12 cellular contexts compared by ENCODE assay signal in the genomic region with DNA sequence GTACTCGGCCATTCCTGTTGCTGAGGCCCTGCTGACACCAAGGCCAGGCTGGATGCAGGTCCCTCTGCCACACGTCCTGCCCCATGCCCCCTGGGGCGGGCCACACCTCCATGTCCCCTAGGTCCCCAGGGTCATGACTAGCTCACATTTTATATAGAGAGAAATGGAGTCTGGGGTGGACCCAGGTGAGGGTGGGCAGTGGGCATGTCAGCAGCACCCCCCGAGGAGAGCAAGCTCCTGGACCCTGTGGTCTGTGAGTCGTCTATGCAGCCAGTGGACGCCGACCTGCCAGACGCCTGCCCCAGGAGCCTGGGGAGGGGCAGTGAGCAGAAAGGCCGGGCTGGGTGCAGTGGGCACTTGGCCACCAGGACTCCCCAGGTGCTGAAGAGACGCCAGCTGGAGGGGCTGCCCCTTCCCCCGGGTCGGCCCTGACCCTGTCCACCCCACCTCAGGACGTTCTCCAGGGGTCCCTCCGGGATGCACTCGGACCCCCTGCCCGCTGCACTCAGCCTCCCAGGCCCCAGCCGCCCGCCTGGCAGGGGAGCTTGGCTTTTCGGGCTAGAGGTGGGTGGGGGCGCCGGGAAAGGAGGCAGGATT. TPM values are rescaled to one million over a fixed set of nuclear protein-coding genes. Genes with fewer than 3 reads are reported as not detected.
DNase-seq lines count a peak whose midpoint lies in the region; ATAC-seq, FAIRE-seq and TF ChIP-seq lines count a peak whose summit lies in the region.
"Had no signal": no experiment of that assay in that cellular context is flagged by ENCODE, and none has a peak within 500 bp of the region (broad histone marks: within the 10 kb centered on the region; RNA-seq: fewer than 3 reads in every experiment).

No MANE protein-coding gene starts in this region.

- ATAC-seq in HCT116, result no peak
- ATAC-seq in psoas muscle, result no peak
- no peak for ATAC-seq in HG03457 (IDR thresholded peaks at IDR 0.05; ENCODE audit: unreplicated experiment)
- ATAC-seq: stimulated activated naive CD8-positive, alpha-beta T cell treated with anti-CD3 and anti-CD28 coated beads, Interleukin-15, Interleukin-2, amounts not matched to agents 100 U/mL and 50 U/mL, for 24 hours had no signal

- CTCF ChIA-PET in HCT116 (lab: Charles Lee), result interaction anchor here (1.0 to 2.1 kb wide), 3 partner anchors 35 to 352 kb away, joined by 3 to 6 read pairs (median 5); no protein-coding TSS in a partner anchor

- no peak for FAIRE-seq in astrocyte (lab: Jason Lieb, UNC)

- H3K9ac ChIP-seq in HCT116 (ENCODE audit: low read length) (no peak overlapping the region), astrocyte (ENCODE audit: low read length) (no peak overlapping the region)

- H4K20me1 ChIP-seq in HCT116 (ENCODE audit: insufficient read depth) (no peaks in the 10 kb centered on the region), astrocyte (ENCODE audit: insufficient read depth, low read length) (peaks cover 23% of the 10 kb centered on the region)

- H3K4me3 ChIP-seq in HCT116 (replicated peaks in 1 of 2; ENCODE audit: low read depth in 1 of 2, low read length in 2 of 2) (peak overlapping the region in 1 of 2 experiments; percentile 7; a peak in 1 of 4 replicates), astrocyte (ENCODE audit: insufficient read depth, low read depth, low read length) (no peak overlapping the region), psoas muscle (peak overlapping the region; percentile 62)
- H3K4me3 ChIP-seq: lung had no signal

- peaks cover 18% of the 10 kb centered on the region; the same call in 1 of the 2 replicates for H3K27me3 ChIP-seq in HCT116 (ENCODE audit: insufficient read depth, low read length)
- H3K27me3 ChIP-seq in astrocyte (ENCODE audit: insufficient read depth, low read length), result peaks cover 9% of the 10 kb centered on the region
- H3K27me3 ChIP-seq in psoas muscle (ENCODE audit: insufficient read depth in 3 of 3, low read length in 2 of 3), result peaks cover 0 to 86% (median 38%) of the 10 kb centered on the region in 3 donors

- no peak for TF ChIP-seq CTCF in HCT116 (IDR thresholded peaks at IDR 0.05 in 2 of 3, conservative IDR thresholded peaks at IDR 0.05 in 1 of 3; ENCODE audit: borderline replicate concordance in 1 of 3, insufficient read depth in 1 of 3, low read depth in 2 of 3, low read length in 2 of 3)
- TF ChIP-seq CTCF in astrocyte (IDR thresholded peaks at IDR 0.05; ENCODE audit: insufficient read depth, low read depth, low read length), result no peak
- no peak for TF ChIP-seq CTCF in psoas muscle (IDR thresholded peaks at IDR 0.05)

- H3K36me3 Mint-ChIP-seq in astrocyte (ENCODE audit: low read depth, unreplicated experiment), result peaks cover 1% of the 10 kb centered on the region
- H3K36me3 Mint-ChIP-seq: brain had no signal

- TF ChIP-seq POLR2A in HCT116 (IDR thresholded peaks at IDR 0.05; ENCODE audit: borderline replicate concordance, extremely low read depth, insufficient read depth, insufficient read length), result no peak

- H3K4me1 Mint-ChIP-seq in astrocyte (ENCODE audit: low read depth, unreplicated experiment), result peaks cover 8% of the 10 kb centered on the region

- peaks cover 22% of the 10 kb centered on the region for H3K27me3 Mint-ChIP-seq in astrocyte (ENCODE audit: low read depth, unreplicated experiment)

- H2AFZ ChIP-seq in HCT116 (ENCODE audit: low read depth, low read length, poor library complexity, severe bottlenecking) (no peak overlapping the region), astrocyte (ENCODE audit: low read depth, low read length) (no peak overlapping the region)

- no peaks in the 10 kb centered on the region for H3K79me2 ChIP-seq in HCT116 (ENCODE audit: insufficient read depth, low read length)
- H3K79me2 ChIP-seq in astrocyte (ENCODE audit: insufficient read depth, low read length), result no peaks in the 10 kb centered on the region

- H3K9me3 Mint-ChIP-seq in astrocyte (ENCODE audit: unreplicated experiment), result no peaks in the 10 kb centered on the region

- TF ChIP-seq RAD21 in HCT116 (IDR thresholded peaks at IDR 0.05; ENCODE audit: low read depth), result no peak

- H3K9me3 ChIP-seq in HCT116 (ENCODE audit: control insufficient read depth in 1 of 2, insufficient read depth in 1 of 2, low read depth in 1 of 2, low read length in 2 of 2) (no peaks in the 10 kb centered on the region), astrocyte (ENCODE audit: insufficient read depth, low read depth, low read length) (no peaks in the 10 kb centered on the region), psoas muscle (no peaks in the 10 kb centered on the region)

- RAD21 ChIA-PET in HCT116 (lab: Charles Lee; ENCODE audit: low non-redundant PET in 1 of 2, low total read pairs in 2 of 2, uncharacterized antibody in 2 of 2, unreplicated experiment in 2 of 2), result interaction anchor here in 1 of 2 experiments (0.7 kb wide), 1 partner anchor 36 kb away, joined by 3 read pairs; no protein-coding TSS in a partner anchor

- no peaks in the 10 kb centered on the region for H3K9me2 ChIP-seq in HCT116 (ENCODE audit: insufficient read depth)

- peak overlapping the region; percentile 73 for H3K4me2 ChIP-seq in HCT116 (ENCODE audit: low read length)
- peak overlapping the region; percentile 75 for H3K4me2 ChIP-seq in astrocyte (ENCODE audit: low read length)

- H3K4me1 ChIP-seq in HCT116 (ENCODE audit: control insufficient read depth in 1 of 2, insufficient read depth in 2 of 2, low read length in 2 of 2) (peaks cover 55 to 62% of the 10 kb centered on the region in 2 experiments), astrocyte (ENCODE audit: insufficient read depth, low read length) (peaks cover 41% of the 10 kb centered on the region), psoas muscle (peaks cover 26% of the 10 kb centered on the region)

- no peak overlapping the region for H3K4me3 Mint-ChIP-seq in astrocyte (ENCODE audit: unreplicated experiment)

- DNase-seq in HCT116 (ENCODE audit: low read depth, low spot score), result no peak
- DNase-seq in astrocyte (ENCODE audit: low read depth), result no peak
- DNase-seq in psoas muscle, result no peak
- no peak for DNase-seq in NCI-H187 treated with DMSO at 0.1 percent for 48 hours (lab: John Stamatoyannopoulos, UW)
- no peak for DNase-seq in NK-92 treated with Interleukin-12 subunit alpha and Interleukin-12 subunit beta, amount 100 ng/mL, for 24 hours (lab: John Stamatoyannopoulos, UW)
- DNase-seq: activated CD8-positive, alpha-beta memory T cell treated with anti-CD3 and anti-CD28 coated beads, Interleukin-2, amount 50 U/mL, for 4 hours; stimulated activated CD4-positive, alpha-beta T cell treated with anti-CD3 and anti-CD28 coated beads, Interleukin-12 subunit alpha, Interleukin-12 subunit beta, amount 100 ng/mL, for 4 hours; stimulated activated naive CD8-positive, alpha-beta T cell treated with anti-CD3 and anti-CD28 coated beads, Interleukin-15, Interleukin-2, amounts not matched to agents 100 U/mL and 50 U/mL, for 24 hours had no signal

- POLR2A ChIA-PET in HCT116 (lab: Charles Lee), result no interaction called here

- H3K27ac ChIP-seq in HCT116 (ENCODE audit: low read depth, low read length) (peak overlapping the region; percentile 55; the same call in 1 of the 2 replicates), astrocyte (ENCODE audit: low read depth, low read length) (no peak overlapping the region), psoas muscle (no peak overlapping the region)

- no TSS peak for BruUV-seq in HCT116 (replicated peaks; lab: Mats Ljungman, UMichigan)

- WGBS in psoas muscle, 3 donors, result 17 to 21% (median 20%) methylated on average over 14 to 21 of the region's 21 CpGs

- H3K36me3 ChIP-seq in HCT116 (ENCODE audit: control insufficient read depth in 1 of 2, insufficient read depth in 2 of 2, low read length in 2 of 2) (no peaks in the 10 kb centered on the region), astrocyte (ENCODE audit: insufficient read depth, low read length) (no peaks in the 10 kb centered on the region), psoas muscle (ENCODE audit: insufficient read depth in 1 of 2, low read depth in 1 of 2) (peaks cover 0 to 2% of the 10 kb centered on the region in 2 donors)

- H3K27ac Mint-ChIP-seq in astrocyte (ENCODE audit: unreplicated experiment), result no peak overlapping the region

- intact Hi-C loops in HCT116 (cut with micrococcal nuclease), result loop anchor here (2.0 kb wide), 2 partner anchors 15 to 33 kb away; no protein-coding TSS in a partner anchor
- intact Hi-C loops in psoas muscle (cut with DNase I), result loop anchor here in 1 of 2 donors (1.0 kb wide), 1 partner anchor 35 kb away; no protein-coding TSS in a partner anchor

TF ChIP-seq in HCT116, 20 proteins besides CTCF, POLR2A, EP300 and RAD21:
- no peak for TF ChIP-seq EZH2phosphoT487 (IDR thresholded peaks at IDR 0.05; ENCODE audit: borderline replicate concordance)
TF ChIP-seq in HCT116: peak in this region for 0.

RNA-seq across cellular contexts. Expression of a gene that starts 15.9 kb away (rescaled TPM):
- 11.5 TPM for total RNA-seq in HCT116 (2021; ENCODE audit: unreplicated experiment)
- 2.3 and 3.9 TPM in 2 replicates for polyA plus RNA-seq in HCT116 (2012)
- total RNA-seq in astrocyte, result 6.0 and 9.5 TPM in 2 replicates
- total RNA-seq in psoas muscle, result 1 to 10 TPM in 2 of 4 donors, under 1 TPM in 1, not detected in 1; 0.37 to 6.9 (median 1.5) TPM
- 1 to 10 TPM in 1 of 3 donors, under 1 TPM in 2; 0.28 to 1.5 (median 0.58) TPM for polyA plus RNA-seq in psoas muscle
- total RNA-seq: T-helper 1 cell treated with Interleukin-12 subunit alpha and Interleukin-12 subunit beta and Interleukin-4 antibody, amounts not matched to agents 30 ng/mL and 1 ng/mL, for 36 hours had no signal

RNA-seq across cellular contexts. Expression of a gene that starts 19.4 kb away (rescaled TPM):
- total RNA-seq in HCT116 (2021; ENCODE audit: unreplicated experiment) (260 TPM), astrocyte (83.7 and 91.4 TPM in 2 replicates), psoas muscle (10 to 100 TPM; 61.4 to 87.0 (median 82.7) TPM)
- 169 and 185 TPM in 2 replicates for polyA plus RNA-seq in HCT116 (2012)
- 100 to 1,000 TPM in 1 of 3 donors, 10 to 100 TPM in 2; 78.1 to 106 (median 92.7) TPM for polyA plus RNA-seq in psoas muscle

RNA-seq across cellular contexts. Expression of a gene that starts 20.8 kb away (rescaled TPM):
- total RNA-seq in HCT116 (2021; ENCODE audit: unreplicated experiment), result 100.0 TPM
- 58.8 and 68.9 TPM in 2 replicates for polyA plus RNA-seq in HCT116 (2012)
- total RNA-seq in astrocyte, result 25.6 and 25.9 TPM in 2 replicates
- 1 to 10 TPM; 2.1 to 3.8 (median 3.0) TPM for total RNA-seq in psoas muscle
- polyA plus RNA-seq in psoas muscle, result 1 to 10 TPM; 3.4 to 5.5 (median 4.1) TPM

RNA-seq across cellular contexts. Expression of a gene that starts 26.7 kb away (rescaled TPM):
- total RNA-seq in HCT116 (2021; ENCODE audit: unreplicated experiment) (11.6 TPM), astrocyte (2.1 and 2.4 TPM in 2 replicates), psoas muscle (not detected)
- polyA plus RNA-seq in HCT116 (2012), result 9.4 and 9.6 TPM in 2 replicates
- polyA plus RNA-seq in psoas muscle, result under 1 TPM in 1 of 3 donors, not detected in 2; 0.03 TPM

RNA-seq across cellular contexts. Expression of a gene that starts 42.3 kb away (rescaled TPM):
- 0.39 TPM for total RNA-seq in HCT116 (2021; ENCODE audit: unreplicated experiment)
- 2.6 and 3.8 TPM in 2 replicates for polyA plus RNA-seq in HCT116 (2012)
- total RNA-seq in astrocyte, result 0.20 TPM in 1 of 2 replicates, not detected in the other
- total RNA-seq in psoas muscle, result 100 to 1,000 TPM in 2 of 4 donors, 10 to 100 TPM in 2; 13.9 to 249 (median 109) TPM
- 100 to 1,000 TPM in 1 of 3 donors, 10 to 100 TPM in 2; 38.1 to 239 (median 58.5) TPM for polyA plus RNA-seq in psoas muscle
- total RNA-seq: T-helper 1 cell treated with Interleukin-12 subunit alpha and Interleukin-12 subunit beta and Interleukin-4 antibody, amounts not matched to agents 30 ng/mL and 1 ng/mL, for 36 hours had no signal
